ENCODE assay signal across 8 cellular contexts in the genomic region with DNA sequence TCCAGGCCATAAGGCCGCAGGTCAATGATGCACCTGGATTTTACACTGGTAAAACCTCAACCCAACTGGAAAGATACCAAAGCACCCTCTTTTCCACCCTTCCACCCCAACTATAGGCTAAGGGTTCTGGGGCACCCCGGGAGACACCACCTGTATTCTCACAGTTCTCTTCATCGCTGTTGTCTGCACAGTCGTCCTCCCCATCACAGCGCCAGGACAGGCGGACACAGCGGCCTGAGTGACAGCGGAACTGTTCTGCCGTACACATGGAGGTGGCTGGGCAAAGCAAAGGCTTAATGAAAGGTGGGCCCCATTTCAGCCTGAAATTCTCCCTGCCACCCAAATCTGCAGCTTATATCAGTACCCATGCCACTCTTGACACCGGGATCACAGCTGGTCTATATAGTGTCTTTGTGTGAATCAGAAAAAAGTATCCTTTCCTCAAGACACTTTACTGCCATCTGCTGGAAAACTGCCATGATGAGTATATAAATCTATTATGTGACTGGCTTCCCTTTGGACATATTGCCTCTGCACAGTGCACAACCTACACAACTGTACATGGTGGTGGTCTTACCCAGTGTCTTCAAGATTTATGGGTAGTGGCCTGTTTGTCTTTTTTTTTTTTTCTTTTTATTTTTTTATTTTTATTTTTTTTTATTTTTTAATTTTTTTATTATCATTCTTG. TPM values are rescaled to one million over a fixed set of nuclear protein-coding genes. Genes with fewer than 3 reads are reported as not detected.
A peak's percentile ranks its signal among the peaks of the same experiment; 100 is the strongest.
DNase-seq lines count a peak whose midpoint lies in the region; ATAC-seq and TF ChIP-seq lines count a peak whose summit lies in the region.

No MANE protein-coding gene starts in this region.

- in situ Hi-C loops in KBM-7 (cut with MboI; ENCODE audit: low pct_unique_long_range_greater_than_20kb, low sequenced_read_pairs), result no loop called here

- DNase-seq in EL, result peak; percentile 57
- DNase-seq in KBM-7, result peak; percentile 68
- DNase-seq in RWPE2 (ENCODE audit: low spot score), result no peak
- DNase-seq in foreskin melanocyte, result peak; percentile 59
- DNase-seq in T1000 (lab: John Stamatoyannopoulos, UW), result no peak
- no peak for DNase-seq in MG63

- no peaks in the 10 kb centered on the region for H3K36me3 ChIP-seq in RWPE2 (ENCODE audit: low read depth)
- H3K36me3 ChIP-seq in MG63, result no peaks in the 10 kb centered on the region

- peak; percentile 48; the same call in 2 of the 3 replicates for ATAC-seq in RWPE2 (ENCODE audit: low read depth)
- ATAC-seq in HG03175 (IDR thresholded peaks at IDR 0.05; ENCODE audit: unreplicated experiment), result no peak
- ATAC-seq in HG03571 (IDR thresholded peaks at IDR 0.05; ENCODE audit: unreplicated experiment), result no peak

- TF ChIP-seq CTCF in RWPE2 (IDR thresholded peaks at IDR 0.05; ENCODE audit: poor library complexity, severe bottlenecking), result peak; percentile 54

- H3K9me3 ChIP-seq in RWPE2 (ENCODE audit: severe bottlenecking), result no peaks in the 10 kb centered on the region
- no peaks in the 10 kb centered on the region for H3K9me3 ChIP-seq in MG63

- H3K4me3 ChIP-seq in RWPE2 (ENCODE audit: severe bottlenecking) (no peak overlapping the region), MG63 (no peak overlapping the region)

- no peak overlapping the region for H3K27ac ChIP-seq in RWPE2 (ENCODE audit: poor library complexity, severe bottlenecking)

- H3K27me3 ChIP-seq in RWPE2 (ENCODE audit: insufficient read depth, poor library complexity, severe bottlenecking), result no peaks in the 10 kb centered on the region
- H3K27me3 ChIP-seq in MG63, result no peaks in the 10 kb centered on the region

- no peaks in the 10 kb centered on the region for H3K4me1 ChIP-seq in RWPE2 (ENCODE audit: insufficient read depth, poor library complexity, severe bottlenecking)

RNA-seq across cellular contexts. Expression of gene LRP4, which starts 21.5 kb away (rescaled TPM):
- 0.03 TPM in 1 of 2 replicates, not detected in the other for total RNA-seq in MG63 (2014; rRNA removed; shearing (Covaris generic); ENCODE audit: low replicate concordance)

RNA-seq across cellular contexts. Expression of gene CSTPP1, which starts 39.7 kb away (rescaled TPM):
- total RNA-seq in MG63 (2014; rRNA removed; shearing (Covaris generic); ENCODE audit: low replicate concordance), result 1.6 and 5.2 TPM in 2 replicates

RNA-seq across cellular contexts. Expression of gene CKAP5, which starts 50.8 kb away (rescaled TPM):
- total RNA-seq in MG63 (2014; rRNA removed; shearing (Covaris generic); ENCODE audit: low replicate concordance), result 61.6 and 65.4 TPM in 2 replicates

Comparison
In these comparisons a context has a peak if more than half of its experiments do, and no peak if none do; other contexts are left out.
1. DNase-seq: peak in EL (single experiment), KBM-7 (single experiment) and foreskin melanocyte (single experiment); none in RWPE2 (single experiment), T1000 (single experiment) and MG63 (single experiment).